ENCODE assay signal across 1 cellular context in genomic region chr4:73539386-73539785, GRCh38.
A peak's percentile ranks its signal among the peaks of the same experiment; 100 is the strongest.
TF ChIP-seq lines count a peak whose summit lies in the region.

No MANE protein-coding gene starts in this region.

TF ChIP-seq in HEK293, 187 proteins besides CTCF, POLR2A, EP300 and RAD21 (continued from another document):
- TF ChIP-seq PRDM10 (tag by site-specific recombination; IDR thresholded peaks at IDR 0.05) (peak; percentile 39; the same call in 1 of the 2 replicates), ZNF398 (tag by site-specific recombination; IDR thresholded peaks at IDR 0.05) (peak; percentile 21; the same call in 1 of the 2 replicates)
